Comparison of ENCODE assay signal across 10 cellular contexts in the genomic region with DNA sequence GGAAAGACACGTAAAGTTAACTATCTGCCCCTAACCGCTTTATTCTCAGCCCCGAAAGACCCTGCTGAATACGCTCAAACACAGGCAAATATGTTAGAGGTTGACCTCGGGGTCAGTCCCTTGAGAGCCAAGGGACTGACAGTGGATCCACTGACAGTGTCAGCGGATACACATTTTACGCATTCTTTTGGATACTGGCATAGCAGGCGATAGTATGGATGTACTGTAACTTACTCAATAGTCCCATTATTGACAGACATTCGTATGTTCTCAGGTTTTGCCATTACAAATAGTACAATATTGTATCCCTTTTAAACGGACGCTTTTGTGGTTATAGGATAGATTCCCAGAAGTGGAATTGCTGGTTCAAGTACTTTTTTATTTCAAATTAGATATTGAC. TPM values are rescaled to one million over a fixed set of nuclear protein-coding genes. Genes with fewer than 3 reads are reported as not detected.
"Had no signal": no experiment of that assay in that cellular context is flagged by ENCODE, and none has a peak within 500 bp of the region (broad histone marks: within the 10 kb centered on the region; RNA-seq: fewer than 3 reads in every experiment).

No MANE protein-coding gene starts in this region.

- H3K36me3 ChIP-seq: gastrocnemius medialis, heart right ventricle, upper lobe of left lung had no signal

- DNase-seq: cortex of kidney had no signal

- H3K9me3 ChIP-seq: body of pancreas, gastrocnemius medialis, heart right ventricle, mucosa of descending colon, upper lobe of left lung had no signal

- H3K9me3 Mint-ChIP-seq: activated CD4-positive, alpha-beta memory T cell treated with anti-CD3 and anti-CD28 coated beads, Interleukin-2, amount 10 ng/mL, durations not matched to agents 7 days and 5 days; activated naive CD4-positive, alpha-beta T cell treated with anti-CD3 and anti-CD28 coated beads, Interleukin-2, amount 10 ng/mL, durations not matched to agents 7 days and 5 days; naive thymus-derived CD8-positive, alpha-beta T cell had no signal

- H3K4me3 ChIP-seq: body of pancreas, mucosa of descending colon had no signal

- H3K27ac ChIP-seq: gastrocnemius medialis, heart right ventricle, upper lobe of left lung had no signal

- H3K36me3 Mint-ChIP-seq: activated naive CD4-positive, alpha-beta T cell treated with anti-CD3 and anti-CD28 coated beads, Interleukin-2, amount 10 ng/mL, durations not matched to agents 7 days and 5 days; naive thymus-derived CD8-positive, alpha-beta T cell had no signal

- H3K27ac Mint-ChIP-seq: activated CD4-positive, alpha-beta memory T cell treated with anti-CD3 and anti-CD28 coated beads, Interleukin-2, amount 10 ng/mL, durations not matched to agents 7 days and 5 days; activated naive CD4-positive, alpha-beta T cell treated with anti-CD3 and anti-CD28 coated beads, Interleukin-2, amount 10 ng/mL, durations not matched to agents 7 days and 5 days had no signal

- H3K27me3 ChIP-seq: body of pancreas, upper lobe of left lung had no signal

RNA-seq across cellular contexts. Expression of gene ATP6V1B1, which starts 13.4 kb away (rescaled TPM):
- total RNA-seq: activated CD4-positive, alpha-beta memory T cell treated with anti-CD3 and anti-CD28 coated beads, Interleukin-2, amount 10 ng/mL, durations not matched to agents 7 days and 5 days; left lobe of liver; mucosa of descending colon; naive thymus-derived CD8-positive, alpha-beta T cell had no signal
- polyA plus RNA-seq: naive thymus-derived CD8-positive, alpha-beta T cell had no signal

RNA-seq across cellular contexts. Expression of gene ANKRD53, which starts 29.3 kb away (rescaled TPM):
- total RNA-seq: activated CD4-positive, alpha-beta memory T cell treated with anti-CD3 and anti-CD28 coated beads, Interleukin-2, amount 10 ng/mL, durations not matched to agents 7 days and 5 days had no signal
- polyA plus RNA-seq: naive thymus-derived CD8-positive, alpha-beta T cell had no signal

RNA-seq across cellular contexts. Expression of gene VAX2, which starts 48.7 kb away (rescaled TPM):
- total RNA-seq: activated CD4-positive, alpha-beta memory T cell treated with anti-CD3 and anti-CD28 coated beads, Interleukin-2, amount 10 ng/mL, durations not matched to agents 7 days and 5 days; left lobe of liver; naive thymus-derived CD8-positive, alpha-beta T cell had no signal
- polyA plus RNA-seq: naive thymus-derived CD8-positive, alpha-beta T cell had no signal
